ENCODE assay signal across 20 cellular contexts in the genomic region with DNA sequence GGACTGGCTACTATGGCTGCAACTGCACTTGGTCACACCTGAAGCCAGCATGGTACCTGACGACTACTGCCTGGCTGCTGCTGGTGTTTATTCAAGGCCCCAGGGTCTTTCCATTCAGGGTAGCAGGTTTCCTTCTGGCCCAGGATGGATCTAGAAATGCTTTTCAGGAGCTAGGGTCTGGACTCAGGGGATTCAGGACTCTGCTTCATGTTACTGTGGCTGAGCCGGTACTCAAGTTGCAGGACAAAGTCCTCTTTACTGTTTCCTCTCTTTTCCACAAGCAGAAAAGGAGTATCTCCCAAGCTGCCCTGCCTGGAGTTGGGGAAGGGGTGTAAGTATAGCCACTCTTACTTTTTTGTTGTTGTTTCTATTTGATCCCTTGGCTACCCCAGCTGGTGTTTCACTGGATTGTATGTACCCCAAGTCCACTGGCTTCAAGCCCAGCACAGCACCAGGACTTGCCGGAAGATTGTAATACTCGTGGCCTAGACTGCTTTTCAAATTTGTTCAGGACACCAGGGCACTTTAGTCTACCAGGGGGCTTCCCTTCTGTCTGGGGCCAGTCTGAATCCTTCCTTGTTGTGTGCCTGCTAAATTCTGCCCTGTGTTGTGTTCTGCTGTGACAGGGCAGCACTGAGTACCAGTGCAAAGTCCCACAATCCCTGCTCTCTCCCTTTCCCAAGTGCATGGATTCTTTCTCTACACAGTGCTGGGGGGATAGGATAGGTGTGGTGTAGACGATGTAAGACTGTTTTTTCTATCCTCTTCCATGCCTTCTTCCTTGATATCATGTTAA.
DNase-seq lines count a peak whose midpoint lies in the region; ATAC-seq, FAIRE-seq and TF ChIP-seq lines count a peak whose summit lies in the region.
"Had no signal": no experiment of that assay in that cellular context is flagged by ENCODE, and none has a peak within 500 bp of the region (broad histone marks: within the 10 kb centered on the region; RNA-seq: fewer than 3 reads in every experiment).

No MANE protein-coding gene starts in this region.

- H2BK15ac ChIP-seq in H9 (ENCODE audit: low read depth, low read length) = no peak overlapping the region

- H4K20me1 ChIP-seq in GM23338 (replicated peaks; ENCODE audit: insufficient read depth) (no peaks in the 10 kb centered on the region), H9 (ENCODE audit: control insufficient read depth, insufficient read depth, insufficient read length) (no peaks in the 10 kb centered on the region)

- no peak for FAIRE-seq in GM19239 (lab: Jason Lieb, UNC)
- FAIRE-seq: GM12891, GM18507, H1 had no signal

- no peaks in the 10 kb centered on the region for H3K9me3 Mint-ChIP-seq in GM23338
- no peaks in the 10 kb centered on the region for H3K9me3 Mint-ChIP-seq in H9
- H3K9me3 Mint-ChIP-seq in WTC11 = peaks cover 5% of the 10 kb centered on the region; the same call in 1 of the 2 replicates

- H3K18ac ChIP-seq in H9 (ENCODE audit: insufficient read length, low read depth, low read length) = no peak overlapping the region

- H2BK5ac ChIP-seq in H9 (ENCODE audit: insufficient read length, low read length) = no peak overlapping the region

- H3K36me3 Mint-ChIP-seq in GM23338 (ENCODE audit: low read depth) = no peaks in the 10 kb centered on the region; the same call in 2 of the 3 replicates
- no peaks in the 10 kb centered on the region for H3K36me3 Mint-ChIP-seq in H9 (ENCODE audit: insufficient read depth in 1 of 3, low read depth in 3 of 3)
- H3K36me3 Mint-ChIP-seq in WTC11 = no peaks in the 10 kb centered on the region

- no peaks in the 10 kb centered on the region for H3K9me2 ChIP-seq in GM23338 (ENCODE audit: insufficient read depth)

- no peak overlapping the region for H2AK5ac ChIP-seq in H9 (ENCODE audit: insufficient read length, low read length)

- H2BK12ac ChIP-seq in H9 (ENCODE audit: insufficient read length, low read depth, low read length) = no peak overlapping the region

- no peak overlapping the region for H2BK120ac ChIP-seq in H9 (ENCODE audit: low read depth, low read length, poor library complexity, severe bottlenecking)

- H3K14ac ChIP-seq in H9 (ENCODE audit: insufficient read depth, low read length) = no peak overlapping the region; the same call in 1 of the 2 replicates

- no peak overlapping the region for H4K91ac ChIP-seq in H9 (ENCODE audit: insufficient read length, low read depth, low read length)

- H4K8ac ChIP-seq in H9 (replicated peaks; ENCODE audit: insufficient read length, low read depth, low read length) = no peak overlapping the region

- H3K79me1 ChIP-seq in H9 (ENCODE audit: insufficient read depth, low read depth, low read length, poor library complexity, severe bottlenecking) = no peaks in the 10 kb centered on the region

- no peak overlapping the region for H3K56ac ChIP-seq in H9 (ENCODE audit: insufficient read length, low read depth, low read length)

- H3K27me3 Mint-ChIP-seq in GM23338 (ENCODE audit: insufficient read depth, low read depth, poor library complexity) (peaks cover 3% of the 10 kb centered on the region), H9 (ENCODE audit: low read depth) (no peaks in the 10 kb centered on the region), WTC11 (ENCODE audit: low read depth) (no peaks in the 10 kb centered on the region)
- H3K27me3 Mint-ChIP-seq: CD4-positive, alpha-beta memory T cell had no signal

- CTCF ChIA-PET in WTC11 (lab: Charles Lee) = interaction anchor here (1.2 kb wide), 1 partner anchor 29 kb away, joined by 3 read pairs; no protein-coding TSS in a partner anchor

- no peak overlapping the region for H3K4me3 ChIP-seq in GM23338

- no peaks in the 10 kb centered on the region for H3K36me3 ChIP-seq in GM23338 (ENCODE audit: insufficient read depth)

- H3K4me1 ChIP-seq in GM23338 (ENCODE audit: insufficient read depth) = peaks cover 23% of the 10 kb centered on the region
- no peaks in the 10 kb centered on the region for H3K4me1 ChIP-seq in H9 (ENCODE audit: insufficient read depth, low read length)

- no peaks in the 10 kb centered on the region for H3K9me3 ChIP-seq in H9 (ENCODE audit: control insufficient read depth, low read depth, low read length)

- H2BK20ac ChIP-seq in H9 (ENCODE audit: low read depth, low read length, poor library complexity, severe bottlenecking) = no peak overlapping the region

- H3K4me3 Mint-ChIP-seq in GM23338 = no peak overlapping the region
- no peak overlapping the region for H3K4me3 Mint-ChIP-seq in H9
- H3K4me3 Mint-ChIP-seq in WTC11 = no peak overlapping the region
- H3K4me3 Mint-ChIP-seq: CD4-positive, alpha-beta memory T cell had no signal

- ATAC-seq in GM23338 (peak; percentile 24; the same call in 1 of the 3 replicates), WTC11 (peak; percentile 30), left lobe of liver (peak; percentile 17)
- ATAC-seq: HCT116 had no signal

- H2AFZ ChIP-seq in GM23338 = no peak overlapping the region
- no peak overlapping the region for H2AFZ ChIP-seq in H9 (ENCODE audit: low read length)

- no peaks in the 10 kb centered on the region for H3F3A ChIP-seq in GM23338 (replicated peaks; ENCODE audit: low read depth)

- H3K9ac ChIP-seq in H9 (ENCODE audit: extremely low read depth, insufficient read length, low read length) = no peak overlapping the region

- H3K27ac ChIP-seq in GM23338 (ENCODE audit: low read depth) (no peak overlapping the region), H9 (ENCODE audit: insufficient read length, low read depth, low read length) (no peak overlapping the region)

- H3K4ac ChIP-seq in H9 (ENCODE audit: low read depth, low read length) = no peak overlapping the region

- WGBS in H9 (ENCODE audit: extremely low coverage, insufficient read length, low lambda C conversion rate) = no CpG with 5 or more reads among the region's 5 CpGs

- POLR2A ChIA-PET in WTC11 (lab: Charles Lee) = interaction anchor here (0.6 kb wide), 1 partner anchor 20 kb away, joined by 3 read pairs; no protein-coding TSS in a partner anchor

- no peaks in the 10 kb centered on the region for H3K27me3 ChIP-seq in GM23338 (ENCODE audit: insufficient read depth)
- no peaks in the 10 kb centered on the region for H3K27me3 ChIP-seq in H9 (ENCODE audit: insufficient read depth, low read length)

- H3K23ac ChIP-seq in H9 (ENCODE audit: insufficient read length, low read depth, low read length) = no peak overlapping the region

- TF ChIP-seq CTCF in GM23338 (conservative IDR thresholded peaks at IDR 0.05; ENCODE audit: low read depth in 2 of 2) (no peak), H9 (conservative IDR thresholded peaks at IDR 0.05) (no peak), WTC11 (IDR thresholded peaks at IDR 0.05) (no peak)

- H3K23me2 ChIP-seq in H9 (ENCODE audit: insufficient read length, low read depth, low read length, poor library complexity, severe bottlenecking) = no peaks in the 10 kb centered on the region

- no peak overlapping the region for H4K5ac ChIP-seq in H9 (ENCODE audit: insufficient read length, low read depth, low read length)

- no peak overlapping the region for H3K4me2 ChIP-seq in GM23338
- H3K4me2 ChIP-seq in H9 (ENCODE audit: insufficient read depth, insufficient read length, low read length) = no peak overlapping the region

- H3K79me2 ChIP-seq in GM23338 (replicated peaks; ENCODE audit: insufficient read depth) (no peaks in the 10 kb centered on the region), H9 (ENCODE audit: insufficient read depth, low read length) (no peaks in the 10 kb centered on the region)

- DNase-seq in GM23338 (ENCODE audit: low spot score) = no peak
- no peak for DNase-seq in H9
- no peak for DNase-seq in WTC11 (ENCODE audit: low spot score)
- DNase-seq in left lobe of liver (ENCODE audit: low spot score) = no peak
- no peak for DNase-seq in NCI-H345 (lab: John Stamatoyannopoulos, UW)
- no peak for DNase-seq in activated CD4-positive, alpha-beta T cell treated with anti-CD3 and anti-CD28 coated beads for 48 hours
- DNase-seq in NCI-H2029 (lab: John Stamatoyannopoulos, UW) = no peak
- no peak for DNase-seq in GM19239 (ENCODE audit: insufficient read length, low spot score)
- DNase-seq: C1 segment of cervical spinal cord; Calu3; CD4-positive, alpha-beta memory T cell; COR-L47; DMS53; DMS79 treated with DMSO at 0.1 percent for 48 hours; GF-D8; H7 had no signal

- H3T11ph ChIP-seq in H9 (ENCODE audit: low read length) = no peak overlapping the region

- H3K4me1 Mint-ChIP-seq in GM23338 (peaks cover 23% of the 10 kb centered on the region), H9 (peaks cover 14 to 20% of the 10 kb centered on the region in 2 experiments), WTC11 (peaks cover 23% of the 10 kb centered on the region)
- H3K4me1 Mint-ChIP-seq: CD4-positive, alpha-beta memory T cell had no signal

- H3K27ac Mint-ChIP-seq in GM23338 = no peak overlapping the region
- H3K27ac Mint-ChIP-seq in H9 = peak overlapping the region in 2 of 3 experiments; percentile 41 to 49; a peak in 2 of 7 replicates
- peak overlapping the region; percentile 75; the same call in 1 of the 2 replicates for H3K27ac Mint-ChIP-seq in WTC11

TF ChIP-seq in WTC11, 78 proteins besides CTCF, POLR2A, EP300 and RAD21 (continues in another document):
- TF ChIP-seq, protein P1, sequence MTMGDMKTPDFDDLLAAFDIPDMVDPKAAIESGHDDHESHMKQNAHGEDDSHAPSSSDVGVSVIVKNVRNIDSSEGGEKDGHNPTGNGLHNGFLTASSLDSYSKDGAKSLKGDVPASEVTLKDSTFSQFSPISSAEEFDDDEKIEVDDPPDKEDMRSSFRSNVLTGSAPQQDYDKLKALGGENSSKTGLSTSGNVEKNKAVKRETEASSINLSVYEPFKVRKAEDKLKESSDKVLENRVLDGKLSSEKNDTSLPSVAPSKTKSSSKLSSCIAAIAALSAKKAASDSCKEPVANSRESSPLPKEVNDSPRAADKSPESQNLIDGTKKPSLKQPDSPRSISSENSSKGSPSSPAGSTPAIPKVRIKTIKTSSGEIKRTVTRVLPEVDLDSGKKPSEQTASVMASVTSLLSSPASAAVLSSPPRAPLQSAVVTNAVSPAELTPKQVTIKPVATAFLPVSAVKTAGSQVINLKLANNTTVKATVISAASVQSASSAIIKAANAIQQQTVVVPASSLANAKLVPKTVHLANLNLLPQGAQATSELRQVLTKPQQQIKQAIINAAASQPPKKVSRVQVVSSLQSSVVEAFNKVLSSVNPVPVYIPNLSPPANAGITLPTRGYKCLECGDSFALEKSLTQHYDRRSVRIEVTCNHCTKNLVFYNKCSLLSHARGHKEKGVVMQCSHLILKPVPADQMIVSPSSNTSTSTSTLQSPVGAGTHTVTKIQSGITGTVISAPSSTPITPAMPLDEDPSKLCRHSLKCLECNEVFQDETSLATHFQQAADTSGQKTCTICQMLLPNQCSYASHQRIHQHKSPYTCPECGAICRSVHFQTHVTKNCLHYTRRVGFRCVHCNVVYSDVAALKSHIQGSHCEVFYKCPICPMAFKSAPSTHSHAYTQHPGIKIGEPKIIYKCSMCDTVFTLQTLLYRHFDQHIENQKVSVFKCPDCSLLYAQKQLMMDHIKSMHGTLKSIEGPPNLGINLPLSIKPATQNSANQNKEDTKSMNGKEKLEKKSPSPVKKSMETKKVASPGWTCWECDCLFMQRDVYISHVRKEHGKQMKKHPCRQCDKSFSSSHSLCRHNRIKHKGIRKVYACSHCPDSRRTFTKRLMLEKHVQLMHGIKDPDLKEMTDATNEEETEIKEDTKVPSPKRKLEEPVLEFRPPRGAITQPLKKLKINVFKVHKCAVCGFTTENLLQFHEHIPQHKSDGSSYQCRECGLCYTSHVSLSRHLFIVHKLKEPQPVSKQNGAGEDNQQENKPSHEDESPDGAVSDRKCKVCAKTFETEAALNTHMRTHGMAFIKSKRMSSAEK (CRISPR knock-in tag; IDR thresholded peaks at IDR 0.05; ENCODE audit: borderline replicate concordance) = no peak
